ENCODE assay signal across 23 cellular contexts in the genomic region with DNA sequence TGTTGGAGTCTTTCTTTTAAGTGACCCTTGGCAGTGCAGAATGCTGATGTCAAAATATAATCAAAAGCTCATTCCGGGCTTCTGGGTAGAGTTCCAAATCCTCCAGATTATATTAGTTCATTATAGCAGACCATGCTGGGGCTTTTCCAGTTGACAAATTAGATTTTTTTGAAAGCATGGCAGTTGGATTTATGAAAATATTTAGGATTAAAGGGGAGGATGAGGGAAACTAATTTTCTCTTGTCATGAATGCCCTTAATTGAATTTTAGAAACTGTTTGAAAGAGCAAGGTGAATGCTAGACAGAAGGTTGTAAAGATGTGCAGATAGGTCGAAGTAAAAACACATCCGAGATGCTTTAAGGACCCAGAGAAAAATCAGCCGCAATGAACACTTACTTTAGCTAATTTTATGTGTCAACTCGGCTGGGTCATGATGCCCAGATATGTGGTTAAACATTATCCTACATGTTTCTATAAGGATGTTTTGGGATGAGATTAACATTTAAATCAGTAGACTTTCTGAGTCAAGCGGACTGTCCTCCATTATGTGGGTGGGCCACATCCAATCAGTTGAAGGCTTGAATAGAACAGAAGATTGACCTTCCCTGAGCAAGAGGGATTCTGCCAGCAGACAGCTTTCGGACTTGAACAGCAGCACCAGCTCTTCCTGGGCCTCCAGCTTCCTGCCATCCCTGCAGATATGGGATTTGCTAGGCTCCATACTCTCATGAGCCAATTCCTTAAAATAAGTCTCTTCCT.
"Had no signal": no experiment of that assay in that cellular context is flagged by ENCODE, and none has a peak within 500 bp of the region (broad histone marks: within the 10 kb centered on the region; RNA-seq: fewer than 3 reads in every experiment).

No MANE protein-coding gene starts in this region.

- H3K27ac Mint-ChIP-seq: endodermal cell; natural killer cell; stimulated activated naive CD8-positive, alpha-beta T cell treated with anti-CD3 and anti-CD28 coated beads, Interleukin-15, amount 100 ng/mL, for 72 hours had no signal

- H3K4me3 ChIP-seq: gastrocnemius medialis, lower lobe of right lung, ovary, psoas muscle, thyroid gland, vagina had no signal

- H3K27me3 ChIP-seq: dorsolateral prefrontal cortex, gastrocnemius medialis, ovary, thyroid gland, vagina had no signal

- DNase-seq: effector CD4-positive, alpha-beta T cell; foreskin fibroblast; gastrocnemius medialis; left ventricle myocardium superior; lower lobe of right lung; natural killer cell; occipital lobe; ovary; psoas muscle; right cardiac atrium; small intestine; stimulated activated CD4-positive, alpha-beta T cell treated with anti-CD3 and anti-CD28 coated beads, Interleukin-12 subunit alpha, Interleukin-12 subunit beta, amount 100 ng/mL, for 4 hours; stimulated activated CD4-positive, alpha-beta T cell treated with anti-CD3 and anti-CD28 coated beads, Interleukin-1b, Interleukin-23, amount 100 ng/mL, for 48 hours; stimulated activated CD4-positive, alpha-beta T cell treated with anti-CD3 and anti-CD28 coated beads, Interleukin-4, amount 100 ng/mL, for 1 hour; stimulated activated CD8-positive, alpha-beta memory T cell treated with anti-CD3 and anti-CD28 coated beads, Interleukin-4, amount 100 ng/mL, for 48 hours; stimulated activated naive CD4-positive, alpha-beta T cell; stimulated activated naive CD8-positive, alpha-beta T cell treated with anti-CD3 and anti-CD28 coated beads, Interleukin-15, amount 100 ng/mL, for 72 hours; thyroid gland; trophoblast cell had no signal

- H3K27ac ChIP-seq: epithelial cell of prostate, gastrocnemius medialis, lower lobe of right lung, ovary, psoas muscle, thyroid gland, vagina had no signal

- H3K9me3 Mint-ChIP-seq: natural killer cell had no signal

- H3K9me3 ChIP-seq: gastrocnemius medialis, lower lobe of right lung, ovary, psoas muscle, thyroid gland, vagina had no signal

- H3K4me3 Mint-ChIP-seq: endodermal cell; natural killer cell; stimulated activated naive CD8-positive, alpha-beta T cell treated with anti-CD3 and anti-CD28 coated beads, Interleukin-15, amount 100 ng/mL, for 72 hours had no signal

- H3K36me3 ChIP-seq: gastrocnemius medialis, ovary, vagina had no signal

- H3K4me1 Mint-ChIP-seq: endodermal cell; stimulated activated naive CD8-positive, alpha-beta T cell treated with anti-CD3 and anti-CD28 coated beads, Interleukin-15, amount 100 ng/mL, for 72 hours had no signal

- H3K27me3 Mint-ChIP-seq: stimulated activated naive CD8-positive, alpha-beta T cell treated with anti-CD3 and anti-CD28 coated beads, Interleukin-15, amount 100 ng/mL, for 72 hours had no signal

- H3K4me1 ChIP-seq: thyroid gland, vagina had no signal
